In the genomic region with DNA sequence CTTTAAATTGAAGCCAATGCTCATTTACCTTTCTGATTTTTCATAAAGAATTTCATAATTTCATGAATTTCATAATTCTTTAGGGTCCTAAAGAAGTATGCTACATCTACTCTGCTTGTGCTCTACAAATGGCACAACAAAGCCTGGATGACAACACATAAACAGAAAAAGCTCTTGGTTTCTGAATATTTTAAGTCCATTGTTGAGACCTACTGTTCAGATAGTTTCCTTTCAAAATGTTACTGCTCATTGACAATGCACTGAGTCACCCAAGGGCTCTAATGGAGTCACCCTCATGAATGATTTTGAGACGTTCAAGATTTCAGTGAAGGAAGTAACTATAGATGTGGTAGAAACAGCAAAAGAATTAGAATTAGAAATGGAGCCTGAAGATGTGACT, we compare ENCODE assay signal across 1 cellular context.
TF ChIP-seq lines count a peak whose summit lies in the region.

No MANE protein-coding gene starts in this region.

TF ChIP-seq in HepG2, 621 proteins besides CTCF, POLR2A, EP300 and RAD21 (continued from another document):
- TF ChIP-seq, protein P1, sequence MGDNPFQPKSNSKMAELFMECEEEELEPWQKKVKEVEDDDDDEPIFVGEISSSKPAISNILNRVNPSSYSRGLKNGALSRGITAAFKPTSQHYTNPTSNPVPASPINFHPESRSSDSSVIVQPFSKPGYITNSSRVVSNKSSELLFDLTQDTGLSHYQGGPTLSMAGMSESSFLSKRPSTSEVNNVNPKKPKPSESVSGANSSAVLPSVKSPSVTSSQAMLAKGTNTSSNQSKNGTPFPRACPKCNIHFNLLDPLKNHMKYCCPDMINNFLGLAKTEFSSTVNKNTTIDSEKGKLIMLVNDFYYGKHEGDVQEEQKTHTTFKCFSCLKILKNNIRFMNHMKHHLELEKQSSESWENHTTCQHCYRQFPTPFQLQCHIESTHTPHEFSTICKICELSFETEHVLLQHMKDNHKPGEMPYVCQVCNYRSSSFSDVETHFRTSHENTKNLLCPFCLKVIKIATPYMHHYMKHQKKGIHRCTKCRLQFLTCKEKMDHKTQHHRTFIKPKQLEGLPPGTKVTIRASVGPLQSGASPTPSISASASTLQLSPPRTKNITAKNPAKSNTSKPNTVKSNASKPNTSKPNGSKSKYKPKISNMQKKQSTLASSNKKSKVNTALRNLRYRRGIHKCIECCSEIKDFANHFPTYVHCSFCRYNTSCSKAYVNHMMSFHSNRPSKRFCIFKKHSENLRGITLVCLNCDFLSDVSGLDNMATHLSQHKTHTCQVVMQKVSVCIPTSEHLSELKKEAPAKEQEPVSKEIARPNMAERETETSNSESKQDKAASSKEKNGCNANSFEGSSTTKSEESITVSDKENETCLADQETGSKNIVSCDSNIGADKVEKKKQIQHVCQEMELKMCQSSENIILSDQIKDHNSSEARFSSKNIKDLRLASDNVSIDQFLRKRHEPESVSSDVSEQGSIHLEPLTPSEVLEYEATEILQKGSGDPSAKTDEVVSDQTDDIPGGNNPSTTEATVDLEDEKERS (CRISPR knock-in tag; IDR thresholded peaks at IDR 0.05): peak; percentile 93; the same call in 1 of the 2 replicates
